Comparison of ENCODE assay signal across 15 cellular contexts in the genomic region with DNA sequence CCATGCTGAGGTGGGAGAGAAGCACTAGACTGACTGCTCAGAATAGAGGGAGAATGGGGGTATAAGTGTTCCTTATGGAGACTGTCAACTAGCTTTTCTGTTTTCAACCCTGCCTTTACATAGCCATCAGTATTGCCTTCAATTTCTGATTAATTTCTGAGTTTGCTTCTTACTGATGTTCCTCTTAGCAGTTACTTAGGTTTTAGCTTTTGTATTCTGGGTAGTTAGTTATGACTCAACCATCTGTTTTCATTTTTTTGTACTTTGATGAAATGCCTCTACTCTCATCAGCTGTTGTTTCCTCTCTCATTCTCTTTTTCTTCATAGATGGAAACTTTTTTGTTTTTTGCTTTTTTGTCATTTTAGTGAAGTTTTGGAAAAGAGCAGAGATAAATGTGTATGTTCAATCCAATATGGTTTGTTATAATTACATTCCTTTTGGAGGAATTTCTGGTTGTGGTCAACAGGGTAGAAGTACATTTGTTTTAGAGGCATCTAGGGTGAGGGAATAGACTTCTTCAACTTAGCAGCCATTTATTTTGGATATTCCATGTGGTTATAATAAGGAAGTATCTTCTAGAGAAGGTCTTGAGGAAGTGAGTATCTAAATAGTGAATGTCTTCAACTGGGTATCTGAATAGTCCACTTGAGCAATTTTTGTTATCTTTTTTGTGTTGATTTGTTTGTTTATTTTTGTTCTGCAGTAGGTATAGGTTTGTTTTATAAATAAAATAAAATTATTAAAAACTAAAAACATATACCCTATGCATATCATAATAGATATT. TPM values are rescaled to one million over a fixed set of nuclear protein-coding genes. Genes with fewer than 3 reads are reported as not detected.
DNase-seq lines count a peak whose midpoint lies in the region; ATAC-seq and TF ChIP-seq lines count a peak whose summit lies in the region.
"Had no signal": no experiment of that assay in that cellular context is flagged by ENCODE, and none has a peak within 500 bp of the region (broad histone marks: within the 10 kb centered on the region; RNA-seq: fewer than 3 reads in every experiment).

No MANE protein-coding gene starts in this region.

- peak overlapping the region; percentile 9 for H2AFZ ChIP-seq in ACC112 (ENCODE audit: low read length, unreplicated experiment)

- no peaks in the 10 kb centered on the region for H3K27me3 Mint-ChIP-seq in activated CD8-positive, alpha-beta T cell treated with anti-CD3 and anti-CD28 coated beads for 36 hours
- H3K27me3 Mint-ChIP-seq: activated naive CD8-positive, alpha-beta T cell treated with anti-CD3 and anti-CD28 coated beads, Interleukin-2, amount 10 ng/mL, durations not matched to agents 7 days and 5 days had no signal

- POLR2A ChIA-PET in activated CD8-positive, alpha-beta T cell treated with anti-CD3 and anti-CD28 coated beads for 36 hours (lab: Charles Lee) = interaction anchor here (1.5 kb wide), 1 partner anchor 48 kb away, joined by 3 read pairs; no protein-coding TSS in a partner anchor
- POLR2A ChIA-PET in GM10248 (lab: Yijun Ruan, JAX) = interaction anchor here (0.6 kb wide), 1 partner anchor 63 kb away, joined by 5 read pairs; no protein-coding TSS in a partner anchor

- 0 out of 2 replicates have a peak overlapping the region, but pooled peaks have one; percentile 3 for H3K4me3 ChIP-seq in ACC112 (ENCODE audit: low read depth, low read length)
- H3K4me3 ChIP-seq: BLaER1 treated with 17β-estradiol and CSF1 and Interleukin-3, amounts not matched to agents 10 nM and 100 nM; lower lobe of right lung had no signal

- peak overlapping the region; percentile 58 for H3K27ac Mint-ChIP-seq in activated CD8-positive, alpha-beta T cell treated with anti-CD3 and anti-CD28 coated beads for 36 hours
- H3K27ac Mint-ChIP-seq: activated naive CD8-positive, alpha-beta T cell treated with anti-CD3 and anti-CD28 coated beads, Interleukin-2, amount 10 ng/mL, durations not matched to agents 7 days and 5 days had no signal

- peaks cover 11% of the 10 kb centered on the region for H3K4me1 Mint-ChIP-seq in activated CD8-positive, alpha-beta T cell treated with anti-CD3 and anti-CD28 coated beads for 36 hours (ENCODE audit: low read depth)

- DNase-seq in activated CD8-positive, alpha-beta T cell treated with anti-CD3 and anti-CD28 coated beads for 36 hours = no peak
- no peak for DNase-seq in RKO (ENCODE audit: low spot score)
- DNase-seq in GM10248 (ENCODE audit: extremely low spot score) = no peak
- no peak for DNase-seq in occipital lobe (lab: John Stamatoyannopoulos, UW)
- DNase-seq: activated naive CD8-positive, alpha-beta T cell treated with anti-CD3 and anti-CD28 coated beads, Interleukin-2, amount 10 ng/mL, durations not matched to agents 7 days and 5 days; lower lobe of right lung; NCI-H226 had no signal

- H3K4me3 Mint-ChIP-seq in activated CD8-positive, alpha-beta T cell treated with anti-CD3 and anti-CD28 coated beads for 36 hours = no peak overlapping the region
- H3K4me3 Mint-ChIP-seq: activated naive CD8-positive, alpha-beta T cell treated with anti-CD3 and anti-CD28 coated beads, Interleukin-2, amount 10 ng/mL, durations not matched to agents 7 days and 5 days had no signal

- no peak for TF ChIP-seq CTCF in activated CD8-positive, alpha-beta T cell treated with anti-CD3 and anti-CD28 coated beads for 36 hours (IDR thresholded peaks at IDR 0.05)
- TF ChIP-seq CTCF in GM10248 (IDR thresholded peaks at IDR 0.05; ENCODE audit: control extremely low read depth, extremely low read depth, low read depth, missing control alignments) = no peak

- no peaks in the 10 kb centered on the region for H3K27me3 ChIP-seq in ACC112 (ENCODE audit: insufficient read depth, low read length)
- H3K27me3 ChIP-seq: BLaER1 treated with 17β-estradiol and CSF1 and Interleukin-3, amounts not matched to agents 10 nM and 100 nM had no signal

- CTCF ChIA-PET in activated CD8-positive, alpha-beta T cell treated with anti-CD3 and anti-CD28 coated beads for 36 hours (lab: Charles Lee) = interaction anchor here (2.7 to 2.8 kb wide), 2 partner anchors 11 to 21 kb away, joined by 10 to 13 read pairs; no protein-coding TSS in a partner anchor
- CTCF ChIA-PET in GM10248 (lab: Yijun Ruan, JAX) = interaction anchor here (0.6 to 3.4 kb wide), 9 partner anchors 9 to 572 kb away, joined by 3 to 25 read pairs (median 3); no protein-coding TSS in a partner anchor

- H3K27ac ChIP-seq in ACC112 (ENCODE audit: low read depth, low read length) = peak overlapping the region; percentile 9; the same call in 1 of the 2 replicates
- H3K27ac ChIP-seq: BLaER1 treated with 17β-estradiol and CSF1 and Interleukin-3, amounts not matched to agents 10 nM and 100 nM; lower lobe of right lung had no signal

- peaks cover 12% of the 10 kb centered on the region for H3K36me3 Mint-ChIP-seq in activated CD8-positive, alpha-beta T cell treated with anti-CD3 and anti-CD28 coated beads for 36 hours (ENCODE audit: low read depth)

- peaks cover 19% of the 10 kb centered on the region for H3K4me1 ChIP-seq in ACC112 (ENCODE audit: control insufficient read depth, insufficient read depth, low read length, unreplicated experiment)
- H3K4me1 ChIP-seq: lower lobe of right lung had no signal

- no peaks in the 10 kb centered on the region for H3K9me3 Mint-ChIP-seq in activated CD8-positive, alpha-beta T cell treated with anti-CD3 and anti-CD28 coated beads for 36 hours
- H3K9me3 Mint-ChIP-seq: activated naive CD8-positive, alpha-beta T cell treated with anti-CD3 and anti-CD28 coated beads, Interleukin-2, amount 10 ng/mL, durations not matched to agents 7 days and 5 days had no signal

- peak; percentile 79 for ATAC-seq in GM18867 (IDR thresholded peaks at IDR 0.05; ENCODE audit: unreplicated experiment)
- ATAC-seq in HG02870 (IDR thresholded peaks at IDR 0.05; ENCODE audit: unreplicated experiment) = peak; percentile 79
- ATAC-seq in activated CD8-positive, alpha-beta T cell treated with anti-CD3 and anti-CD28 coated beads for 36 hours = peak; percentile 66
- ATAC-seq in HG03025 (IDR thresholded peaks at IDR 0.05; ENCODE audit: low FRiP score, unreplicated experiment) = no peak
- ATAC-seq: lower lobe of right lung, sciatic nerve had no signal

- no peaks in the 10 kb centered on the region for H3K79me2 ChIP-seq in ACC112 (ENCODE audit: control insufficient read depth, insufficient read depth, low read length, unreplicated experiment)

- H3K36me3 ChIP-seq in ACC112 (ENCODE audit: insufficient read depth, low read length) = no peaks in the 10 kb centered on the region
- H3K36me3 ChIP-seq: lower lobe of right lung had no signal

- intact Hi-C loops in activated CD8-positive, alpha-beta T cell treated with anti-CD3 and anti-CD28 coated beads for 36 hours (cut with micrococcal nuclease) = no loop called here

RNA-seq across cellular contexts. Expression of gene PMCH, which starts 29.6 kb away (rescaled TPM):
- total RNA-seq in activated CD8-positive, alpha-beta T cell treated with anti-CD3 and anti-CD28 coated beads for 36 hours = not detected
- not detected for total RNA-seq in occipital lobe
- total RNA-seq: activated naive CD8-positive, alpha-beta T cell treated with anti-CD3 and anti-CD28 coated beads, Interleukin-2, amount 10 ng/mL, durations not matched to agents 7 days and 5 days; epithelial cell of proximal tubule; HT-29; lower lobe of right lung; sciatic nerve had no signal

RNA-seq across cellular contexts. Expression of gene PARPBP, which starts 48.0 kb away (rescaled TPM):
- 10 to 100 TPM; 26.1 to 26.2 TPM for total RNA-seq in activated CD8-positive, alpha-beta T cell treated with anti-CD3 and anti-CD28 coated beads for 36 hours
- 5.5 TPM for total RNA-seq in occipital lobe

RNA-seq across cellular contexts. Expression of gene NUP37, which starts 48.1 kb away (rescaled TPM):
- 100 to 1,000 TPM in 1 of 2 experiments, 10 to 100 TPM in 1; 99.1 to 104 TPM for total RNA-seq in activated CD8-positive, alpha-beta T cell treated with anti-CD3 and anti-CD28 coated beads for 36 hours
- total RNA-seq in occipital lobe = 8.0 TPM

Comparison
In these comparisons a context has a peak if more than half of its experiments do, and no peak if none do; other contexts are left out.
1. RNA of gene NUP37, which starts 48.1 kb away (total RNA-seq): 99.1 to 104 TPM in activated CD8-positive, alpha-beta T cell treated with anti-CD3 and anti-CD28 coated beads for 36 hours; 8.0 TPM in occipital lobe (single experiment); every median in the first group is over 10 times any median in the second.